ENCODE assay signal across 8 cellular contexts in genomic region chr17:18855831-18856624, GRCh38. TPM values are rescaled to one million over a fixed set of nuclear protein-coding genes. Genes with fewer than 3 reads are reported as not detected.
A peak's percentile ranks its signal among the peaks of the same experiment; 100 is the strongest.
DNase-seq lines count a peak whose midpoint lies in the region; ATAC-seq, FAIRE-seq and TF ChIP-seq lines count a peak whose summit lies in the region.

No MANE protein-coding gene starts in this region.

- WGBS in tibial nerve, 2 donors, result 1% methylated on average over 31 of the region's 31 CpGs

- peak overlapping the region; percentile 95 for H2AFZ ChIP-seq in parathyroid adenoma

- no peaks in the 10 kb centered on the region for H3K79me2 ChIP-seq in parathyroid adenoma

- peak; percentile 97 for FAIRE-seq in GM12891 (lab: Jason Lieb, UNC)

- no peak for TF ChIP-seq CTCF in parathyroid adenoma (IDR thresholded peaks at IDR 0.05)
- TF ChIP-seq CTCF in tibial nerve (IDR thresholded peaks at IDR 0.05), result peak in 1 of 5 experiments; percentile 39

- TF ChIP-seq POLR2A in GM12891 (IDR thresholded peaks at IDR 0.05; ENCODE audit: low read depth, low read length) (peak; percentile 67), tibial nerve (IDR thresholded peaks at IDR 0.05) (peak; percentile 81 to 96)

- peak overlapping the region; percentile 90 for H3K4me3 ChIP-seq in adipocyte (ENCODE audit: low read length)
- peak overlapping the region; percentile 89 for H3K4me3 ChIP-seq in parathyroid adenoma (ENCODE audit: low read depth, low read length)
- H3K4me3 ChIP-seq in tibial nerve, result peak overlapping the region; percentile 43 to 66 (median 50)

- H3K9me3 ChIP-seq in adipocyte (ENCODE audit: control insufficient read depth, low read length), result no peaks in the 10 kb centered on the region
- H3K9me3 ChIP-seq in parathyroid adenoma (ENCODE audit: control insufficient read depth, low read length), result no peaks in the 10 kb centered on the region
- no peaks in the 10 kb centered on the region for H3K9me3 ChIP-seq in tibial nerve

- H3K9ac ChIP-seq in adipocyte (ENCODE audit: low read length), result peak overlapping the region; percentile 87
- no peak overlapping the region for H3K9ac ChIP-seq in parathyroid adenoma

- DNase-seq in GM12891 (ENCODE audit: insufficient read length, low spot score), result peak; percentile 61
- peak; percentile 46 for DNase-seq in NCI-H1417 treated with DMSO at 0.1 percent for 48 hours (lab: John Stamatoyannopoulos, UW)
- peak; percentile 96 to 98 for DNase-seq in SW 1271 (lab: John Stamatoyannopoulos, UW)
- DNase-seq in adipocyte (ENCODE audit: low read depth), result peak; percentile 98
- DNase-seq in cardiac septum (ENCODE audit: low spot score), result peak; percentile 97
- DNase-seq in tibial nerve (ENCODE audit: low spot score in 2 of 2), result peak; percentile 86 to 95

- peak overlapping the region; percentile 80 for H3K27ac ChIP-seq in parathyroid adenoma
- H3K27ac ChIP-seq in tibial nerve, result peak overlapping the region; percentile 77 to 97 (median 92)

- intact Hi-C loops in cardiac septum (cut with DNase I), result no loop called here

- peak; percentile 66 to 99 for TF ChIP-seq EP300 in tibial nerve (IDR thresholded peaks at IDR 0.05)

- H3K27me3 ChIP-seq in adipocyte (replicated peaks; ENCODE audit: control insufficient read depth, insufficient read depth, low read length) (no peaks in the 10 kb centered on the region), parathyroid adenoma (ENCODE audit: control insufficient read depth, insufficient read depth, low read length) (no peaks in the 10 kb centered on the region), tibial nerve (no peaks in the 10 kb centered on the region)

- H3K4me1 ChIP-seq in adipocyte (ENCODE audit: control insufficient read depth, insufficient read depth, low read length) (peaks cover 20% of the 10 kb centered on the region), parathyroid adenoma (peaks cover 5% of the 10 kb centered on the region), tibial nerve (peaks cover 0 to 43% (median 22%) of the 10 kb centered on the region in 4 donors)

- ATAC-seq in HG02798 (IDR thresholded peaks at IDR 0.05; ENCODE audit: poor library complexity, unreplicated experiment), result peak; percentile 86

- H3K4me2 ChIP-seq in parathyroid adenoma (ENCODE audit: low read length), result peak overlapping the region; percentile 99

- H3K36me3 ChIP-seq in adipocyte (ENCODE audit: control insufficient read depth, insufficient read depth, low read length, severe bottlenecking) (no peaks in the 10 kb centered on the region), parathyroid adenoma (ENCODE audit: control insufficient read depth, insufficient read depth, low read length) (no peaks in the 10 kb centered on the region), tibial nerve (no peaks in the 10 kb centered on the region)

TF ChIP-seq in GM12891, 5 proteins besides CTCF, POLR2A, EP300 and RAD21:
- TF ChIP-seq POU2F2 (IDR thresholded peaks at IDR 0.05; ENCODE audit: low read depth, low read length) (0 out of 2 replicates have a peak, but pooled peaks have one; percentile 8), SPI1 (IDR thresholded peaks at IDR 0.05; ENCODE audit: low read depth, low read length) (no peak), TAF1 (IDR thresholded peaks at IDR 0.05; ENCODE audit: low read depth, low read length) (peak; percentile 91), POLR2AphosphoS5 (IDR thresholded peaks at IDR 0.05; ENCODE audit: low read depth, low read length) (peak; percentile 86), PAX5 (IDR thresholded peaks at IDR 0.05; ENCODE audit: insufficient read depth, low read length, severe bottlenecking) (no peak)

RNA-seq across cellular contexts. Expression of gene PRPSAP2, which starts 1.9 kb away (rescaled TPM):
- polyA plus RNA-seq in GM12891 (2012; ENCODE audit: low read depth, missing spikeins), result 66.1 TPM
- total RNA-seq in cardiac septum, result 20.9 TPM
- 10 to 100 TPM; 31.4 to 35.1 (median 33.7) TPM for total RNA-seq in tibial nerve

Comparison
In these comparisons a context has a peak if more than half of its experiments do, and no peak if none do; other contexts are left out.
1. Peak in every context shown above with its lines: DNase-seq, ATAC-seq, H3K4me3 ChIP-seq and H3K27ac ChIP-seq.
2. DNase-seq: peak in every context shown above with its lines; median percentile 98 in adipocyte; 97 in SW 1271; 97 in cardiac septum; 90 in tibial nerve; 61 in GM12891; 46 in NCI-H1417 treated with DMSO at 0.1 percent for 48 hours.